ENCODE assay signal across 9 cellular contexts in the genomic region with DNA sequence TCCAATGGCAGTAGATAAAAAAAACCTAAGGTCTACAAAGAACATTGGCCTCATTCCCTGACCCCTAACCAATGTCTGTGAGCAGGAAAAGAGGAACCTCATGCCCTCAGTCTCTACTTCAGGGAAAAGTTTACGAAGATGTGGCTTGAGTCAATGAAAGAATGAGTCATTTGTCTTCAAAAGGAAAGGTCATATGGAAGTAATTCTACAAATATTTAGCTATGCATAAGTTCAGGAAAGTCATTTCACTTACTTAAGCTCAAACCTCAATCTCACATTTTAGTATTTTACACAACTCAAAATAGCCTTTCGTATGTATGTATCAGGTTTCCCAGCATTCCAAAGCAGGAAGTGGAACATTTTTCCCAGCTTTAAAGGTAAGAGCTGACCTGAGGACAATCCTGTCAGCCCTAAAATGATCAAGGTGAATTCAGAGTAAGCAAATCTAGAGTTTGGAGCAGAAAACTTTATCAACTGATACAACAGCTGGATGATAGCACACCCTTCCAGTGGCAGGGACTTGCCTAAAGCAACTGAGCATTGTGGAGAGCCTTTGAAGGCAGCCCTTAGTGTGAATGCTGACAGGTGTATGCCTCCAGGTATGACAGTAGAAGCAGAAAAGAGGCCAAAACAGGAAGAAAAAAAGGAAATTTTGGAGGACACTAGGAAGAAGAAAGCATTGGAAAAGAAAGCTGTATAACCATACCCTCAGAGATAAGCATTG. TPM values are rescaled to one million over a fixed set of nuclear protein-coding genes. Genes with fewer than 3 reads are reported as not detected.
DNase-seq lines count a peak whose midpoint lies in the region; ATAC-seq and TF ChIP-seq lines count a peak whose summit lies in the region.
"Had no signal": no experiment of that assay in that cellular context is flagged by ENCODE, and none has a peak within 500 bp of the region (broad histone marks: within the 10 kb centered on the region; RNA-seq: fewer than 3 reads in every experiment).

No MANE protein-coding gene starts in this region.

- peaks cover 60% of the 10 kb centered on the region for H3K4me1 Mint-ChIP-seq in activated naive CD8-positive, alpha-beta T cell treated with anti-CD3 and anti-CD28 coated beads, Interleukin-2, amount 50 U/mL, for 24 hours
- H3K4me1 Mint-ChIP-seq in memory B cell = no peaks in the 10 kb centered on the region
- 0 out of 3 replicates have a peak, but pooled peaks cover 2% of the 10 kb centered on the region for H3K4me1 Mint-ChIP-seq in GM23338

- H3K4me3 ChIP-seq in GM23338 = no peak overlapping the region

- H3K4me3 Mint-ChIP-seq in activated naive CD8-positive, alpha-beta T cell treated with anti-CD3 and anti-CD28 coated beads, Interleukin-2, amount 50 U/mL, for 24 hours = peak overlapping the region; percentile 40
- H3K4me3 Mint-ChIP-seq in memory B cell = no peak overlapping the region
- no peak overlapping the region for H3K4me3 Mint-ChIP-seq in GM23338

- DNase-seq in AG20443 (ENCODE audit: low spot score) (peak; percentile 64), HPDE6-E6E7 (ENCODE audit: extremely low spot score) (peak; percentile 39), memory B cell (ENCODE audit: low spot score in 2 of 2) (no peak), UCSD-AML1 (lab: John Stamatoyannopoulos, UW; ENCODE audit: unreplicated experiment) (no peak), NCI-H2081 treated with DMSO at 0.1 percent for 48 hours (lab: John Stamatoyannopoulos, UW) (no peak), GM23338 (ENCODE audit: low spot score) (no peak), NCI-H2081 (lab: John Stamatoyannopoulos, UW) (no peak)
- DNase-seq in activated naive CD8-positive, alpha-beta T cell treated with anti-CD3 and anti-CD28 coated beads, Interleukin-2, amount 50 U/mL, for 24 hours = no peak

- H3K9me3 Mint-ChIP-seq in activated naive CD8-positive, alpha-beta T cell treated with anti-CD3 and anti-CD28 coated beads, Interleukin-2, amount 50 U/mL, for 24 hours = no peaks in the 10 kb centered on the region
- H3K9me3 Mint-ChIP-seq in memory B cell (no peaks in the 10 kb centered on the region), GM23338 (no peaks in the 10 kb centered on the region)

- H3K27ac Mint-ChIP-seq in activated naive CD8-positive, alpha-beta T cell treated with anti-CD3 and anti-CD28 coated beads, Interleukin-2, amount 50 U/mL, for 24 hours = peak overlapping the region; percentile 94
- H3K27ac Mint-ChIP-seq in memory B cell (peak overlapping the region; percentile 48), GM23338 (no peak overlapping the region)

- H3K36me3 Mint-ChIP-seq in activated naive CD8-positive, alpha-beta T cell treated with anti-CD3 and anti-CD28 coated beads, Interleukin-2, amount 50 U/mL, for 24 hours (ENCODE audit: low read depth) = peaks cover 27% of the 10 kb centered on the region
- H3K36me3 Mint-ChIP-seq in memory B cell = peaks cover 19% of the 10 kb centered on the region
- H3K36me3 Mint-ChIP-seq in GM23338 (ENCODE audit: low read depth) = peaks cover 8% of the 10 kb centered on the region; the same call in 2 of the 3 replicates

- no peak overlapping the region for H2AFZ ChIP-seq in GM23338

- H3K79me2 ChIP-seq in GM23338 (replicated peaks; ENCODE audit: insufficient read depth) = no peaks in the 10 kb centered on the region

- ATAC-seq in activated naive CD8-positive, alpha-beta T cell treated with anti-CD3 and anti-CD28 coated beads, Interleukin-2, amount 50 U/mL, for 24 hours = peak; percentile 78
- ATAC-seq in memory B cell (ENCODE audit: low read depth) = no peak
- no peak for ATAC-seq in GM23338

- H3K27me3 Mint-ChIP-seq in activated naive CD8-positive, alpha-beta T cell treated with anti-CD3 and anti-CD28 coated beads, Interleukin-2, amount 50 U/mL, for 24 hours = no peaks in the 10 kb centered on the region
- no peaks in the 10 kb centered on the region for H3K27me3 Mint-ChIP-seq in memory B cell
- H3K27me3 Mint-ChIP-seq in GM23338 (ENCODE audit: insufficient read depth, low read depth, poor library complexity) = no peaks in the 10 kb centered on the region

- no peaks in the 10 kb centered on the region for H3K4me1 ChIP-seq in GM23338 (ENCODE audit: insufficient read depth)

- no peaks in the 10 kb centered on the region for H3K9me2 ChIP-seq in GM23338 (ENCODE audit: insufficient read depth)

- no peaks in the 10 kb centered on the region for H3K27me3 ChIP-seq in GM23338 (ENCODE audit: insufficient read depth)

- TF ChIP-seq CTCF in GM23338 (conservative IDR thresholded peaks at IDR 0.05; ENCODE audit: low read depth in 2 of 2) = no peak

- no peak overlapping the region for H3K27ac ChIP-seq in GM23338 (ENCODE audit: low read depth)

- no peak overlapping the region for H3K4me2 ChIP-seq in GM23338

- no peaks in the 10 kb centered on the region for H4K20me1 ChIP-seq in GM23338 (replicated peaks; ENCODE audit: insufficient read depth)

- H3K36me3 ChIP-seq in GM23338 (ENCODE audit: insufficient read depth) = no peaks in the 10 kb centered on the region

- no peaks in the 10 kb centered on the region for H3F3A ChIP-seq in GM23338 (replicated peaks; ENCODE audit: low read depth)

TF ChIP-seq in GM23338, 12 proteins besides CTCF, POLR2A, EP300 and RAD21:
- no peak for TF ChIP-seq ZNF114 (CRISPR knock-in tag; IDR thresholded peaks at IDR 0.05)

RNA-seq across cellular contexts. Expression of a gene that starts 53.9 kb away (rescaled TPM):
- total RNA-seq in GM23338 (2014; rRNA removed; shearing (Covaris generic)) = not detected in 2 replicates
- polyA plus RNA-seq in GM23338 (2016; fragmentation: Nextera tagmentation; extraction: Ambion mirVana) = 0.26 TPM in 1 of 2 replicates, not detected in the other
- total RNA-seq: activated CD8-positive, alpha-beta memory T cell treated with anti-CD3 and anti-CD28 coated beads for 36 hours had no signal

Comparison
In these comparisons a context has a peak if more than half of its experiments do, and no peak if none do; other contexts are left out.
1. DNase-seq: peak in AG20443 (single experiment) and HPDE6-E6E7 (single experiment); none in activated naive CD8-positive, alpha-beta T cell treated with anti-CD3 and anti-CD28 coated beads, Interleukin-2, amount 50 U/mL, for 24 hours (single experiment), memory B cell (0 of 2), UCSD-AML1 (single experiment), NCI-H2081 treated with DMSO at 0.1 percent for 48 hours (single experiment), GM23338 (single experiment) and NCI-H2081 (0 of 2).